In the genomic region with DNA sequence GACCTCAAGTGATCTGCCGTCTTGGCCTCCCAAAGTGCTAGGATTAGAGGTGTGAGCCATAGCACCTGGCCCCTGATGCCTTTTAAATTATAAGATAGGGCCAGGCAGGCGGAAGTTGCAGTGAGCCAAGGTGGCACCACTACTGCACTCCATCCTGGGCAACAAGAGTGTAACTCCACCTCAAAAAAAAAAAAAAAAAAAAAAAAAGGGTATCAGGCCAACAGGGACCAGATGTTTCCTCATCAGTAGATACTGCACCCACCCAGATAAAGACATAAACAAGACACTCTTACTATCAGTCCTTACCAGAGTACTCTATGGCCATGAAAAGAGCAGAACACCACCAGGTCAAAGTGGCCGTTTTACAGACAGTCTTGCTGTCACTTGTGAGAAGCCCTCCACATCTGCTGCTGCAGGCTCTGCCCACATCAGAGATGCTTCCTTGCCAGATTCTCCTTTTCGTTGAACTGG, we compare ENCODE assay signal across 9 cellular contexts. TPM values are rescaled to one million over a fixed set of nuclear protein-coding genes. Genes with fewer than 3 reads are reported as not detected.
DNase-seq lines count a peak whose midpoint lies in the region; ATAC-seq and TF ChIP-seq lines count a peak whose summit lies in the region.
"Had no signal": no experiment of that assay in that cellular context is flagged by ENCODE, and none has a peak within 500 bp of the region (broad histone marks: within the 10 kb centered on the region; RNA-seq: fewer than 3 reads in every experiment).

No MANE protein-coding gene starts in this region.

- H3K4me3 Mint-ChIP-seq in activated T-helper 2 cell treated with anti-CD3 and anti-CD28 coated beads, Interferon-gamma antibody, Interleukin-2, Interleukin-4, amounts not matched to agents 10 μg/mL and 5 μg/mL and 100 μg/mL, durations not matched to agents 14 hours and 24 hours and 36 hours (ENCODE audit: low read depth) = peak overlapping the region; percentile 39

- H3K4me1 Mint-ChIP-seq in activated T-helper 2 cell treated with anti-CD3 and anti-CD28 coated beads, Interferon-gamma antibody, Interleukin-2, Interleukin-4, amounts not matched to agents 10 μg/mL and 5 μg/mL and 100 μg/mL, durations not matched to agents 14 hours and 24 hours and 36 hours (ENCODE audit: low read depth) = peaks cover 20% of the 10 kb centered on the region

- H3K4me1 ChIP-seq in BE2C = no peaks in the 10 kb centered on the region; the same call in 1 of the 2 replicates

- peak overlapping the region; percentile 33 for H3K27ac Mint-ChIP-seq in activated T-helper 2 cell treated with anti-CD3 and anti-CD28 coated beads, Interferon-gamma antibody, Interleukin-2, Interleukin-4, amounts not matched to agents 10 μg/mL and 5 μg/mL and 100 μg/mL, durations not matched to agents 14 hours and 24 hours and 36 hours

- no peaks in the 10 kb centered on the region for H3K27me3 Mint-ChIP-seq in activated T-helper 2 cell treated with anti-CD3 and anti-CD28 coated beads, Interferon-gamma antibody, Interleukin-2, Interleukin-4, amounts not matched to agents 10 μg/mL and 5 μg/mL and 100 μg/mL, durations not matched to agents 14 hours and 24 hours and 36 hours (ENCODE audit: low read depth)

- TF ChIP-seq CTCF in BE2C (IDR thresholded peaks at IDR 0.05; ENCODE audit: low read depth, low read length) (no peak), HFF-Myc (IDR thresholded peaks at IDR 0.05; ENCODE audit: low read depth, low read length, missing control alignments) (no peak)

- peak overlapping the region; percentile 99 for H3K4me3 ChIP-seq in BE2C (ENCODE audit: low read depth, low read length)
- peak overlapping the region; percentile 95 for H3K4me3 ChIP-seq in HFF-Myc (replicated peaks; ENCODE audit: low read depth, low read length)

- H3K27me3 ChIP-seq in BE2C = no peaks in the 10 kb centered on the region

- ATAC-seq in GM19467 (IDR thresholded peaks at IDR 0.05; ENCODE audit: unreplicated experiment) = no peak
- ATAC-seq in GM18861 (IDR thresholded peaks at IDR 0.05; ENCODE audit: unreplicated experiment) = no peak

- H3K9me3 Mint-ChIP-seq in activated T-helper 2 cell treated with anti-CD3 and anti-CD28 coated beads, Interferon-gamma antibody, Interleukin-2, Interleukin-4, amounts not matched to agents 10 μg/mL and 5 μg/mL and 100 μg/mL, durations not matched to agents 14 hours and 24 hours and 36 hours = no peaks in the 10 kb centered on the region

- intact Hi-C loops in activated T-helper 2 cell treated with anti-CD3 and anti-CD28 coated beads, Interferon-gamma antibody, Interleukin-2, Interleukin-4, amounts not matched to agents 10 μg/mL and 5 μg/mL and 100 μg/mL, durations not matched to agents 14 hours and 24 hours and 36 hours (cut with micrococcal nuclease) = loop anchor here (10.0 kb wide), 1 partner anchor 346 kb away; no protein-coding TSS in a partner anchor

- peaks cover 39% of the 10 kb centered on the region for H3K36me3 Mint-ChIP-seq in activated T-helper 2 cell treated with anti-CD3 and anti-CD28 coated beads, Interferon-gamma antibody, Interleukin-2, Interleukin-4, amounts not matched to agents 10 μg/mL and 5 μg/mL and 100 μg/mL, durations not matched to agents 14 hours and 24 hours and 36 hours (ENCODE audit: low read depth)

- H3K36me3 ChIP-seq in BE2C = peaks cover 7% of the 10 kb centered on the region; the same call in 1 of the 2 replicates

- H3K9me3 ChIP-seq in BE2C = no peaks in the 10 kb centered on the region

- DNase-seq in BE2C (no peak), HFF-Myc (ENCODE audit: extremely low read depth, low read depth) (no peak), NCI-H226 (no peak)
- no peak for DNase-seq in activated T-helper 2 cell treated with anti-CD3 and anti-CD28 coated beads, Interferon-gamma antibody, Interleukin-2, Interleukin-4, amounts not matched to agents 10 μg/mL and 5 μg/mL and 100 μg/mL, durations not matched to agents 14 hours and 24 hours and 36 hours (ENCODE audit: low spot score)
- DNase-seq: activated T-cell treated with anti-CD3 and anti-CD28 coated beads, Interleukin-2, amount 50 U/mL, for 1 hour; NCI-H2081 treated with DMSO at 0.1 percent for 48 hours; stimulated activated naive CD4-positive, alpha-beta T cell treated with Interleukin-2 at 50 U/mL for 16 hours had no signal

RNA-seq across cellular contexts. Expression of a gene that starts 3.3 kb away (rescaled TPM):
- polyA plus RNA-seq in BE2C (2012; ENCODE audit: insufficient read depth, insufficient read length, low read depth) = 3.7 TPM
- total RNA-seq in activated T-helper 2 cell treated with anti-CD3 and anti-CD28 coated beads, Interferon-gamma antibody, Interleukin-2, Interleukin-4, amounts not matched to agents 10 μg/mL and 5 μg/mL and 100 μg/mL, durations not matched to agents 14 hours and 24 hours and 36 hours = 32.2 and 32.8 TPM in 2 replicates

RNA-seq across cellular contexts. Expression of a gene that starts 3.6 kb away (rescaled TPM):
- polyA plus RNA-seq in BE2C (2012; ENCODE audit: insufficient read depth, insufficient read length, low read depth) = 32.9 TPM
- total RNA-seq in activated T-helper 2 cell treated with anti-CD3 and anti-CD28 coated beads, Interferon-gamma antibody, Interleukin-2, Interleukin-4, amounts not matched to agents 10 μg/mL and 5 μg/mL and 100 μg/mL, durations not matched to agents 14 hours and 24 hours and 36 hours = 55.8 and 58.8 TPM in 2 replicates

RNA-seq across cellular contexts. Expression of a gene that starts 34.2 kb away (rescaled TPM):
- polyA plus RNA-seq in BE2C (2012; ENCODE audit: insufficient read depth, insufficient read length, low read depth) = 8.3 TPM
- total RNA-seq in activated T-helper 2 cell treated with anti-CD3 and anti-CD28 coated beads, Interferon-gamma antibody, Interleukin-2, Interleukin-4, amounts not matched to agents 10 μg/mL and 5 μg/mL and 100 μg/mL, durations not matched to agents 14 hours and 24 hours and 36 hours = 14.4 and 15.3 TPM in 2 replicates

RNA-seq across cellular contexts. Expression of a gene that starts 35.0 kb away (rescaled TPM):
- polyA plus RNA-seq in BE2C (2012; ENCODE audit: insufficient read depth, insufficient read length, low read depth) = 79.8 TPM
- total RNA-seq in activated T-helper 2 cell treated with anti-CD3 and anti-CD28 coated beads, Interferon-gamma antibody, Interleukin-2, Interleukin-4, amounts not matched to agents 10 μg/mL and 5 μg/mL and 100 μg/mL, durations not matched to agents 14 hours and 24 hours and 36 hours = 123 and 138 TPM in 2 replicates
